ENCODE assay signal across 1 cellular context in genomic region chr5:174292348-174292747, GRCh38.
A peak's percentile ranks its signal among the peaks of the same experiment; 100 is the strongest.
TF ChIP-seq lines count a peak whose summit lies in the region.

No MANE protein-coding gene starts in this region.

TF ChIP-seq in K562, 482 proteins besides CTCF, POLR2A, EP300 and RAD21 (continued from another document and continues in another):
- TF ChIP-seq, protein P1, sequence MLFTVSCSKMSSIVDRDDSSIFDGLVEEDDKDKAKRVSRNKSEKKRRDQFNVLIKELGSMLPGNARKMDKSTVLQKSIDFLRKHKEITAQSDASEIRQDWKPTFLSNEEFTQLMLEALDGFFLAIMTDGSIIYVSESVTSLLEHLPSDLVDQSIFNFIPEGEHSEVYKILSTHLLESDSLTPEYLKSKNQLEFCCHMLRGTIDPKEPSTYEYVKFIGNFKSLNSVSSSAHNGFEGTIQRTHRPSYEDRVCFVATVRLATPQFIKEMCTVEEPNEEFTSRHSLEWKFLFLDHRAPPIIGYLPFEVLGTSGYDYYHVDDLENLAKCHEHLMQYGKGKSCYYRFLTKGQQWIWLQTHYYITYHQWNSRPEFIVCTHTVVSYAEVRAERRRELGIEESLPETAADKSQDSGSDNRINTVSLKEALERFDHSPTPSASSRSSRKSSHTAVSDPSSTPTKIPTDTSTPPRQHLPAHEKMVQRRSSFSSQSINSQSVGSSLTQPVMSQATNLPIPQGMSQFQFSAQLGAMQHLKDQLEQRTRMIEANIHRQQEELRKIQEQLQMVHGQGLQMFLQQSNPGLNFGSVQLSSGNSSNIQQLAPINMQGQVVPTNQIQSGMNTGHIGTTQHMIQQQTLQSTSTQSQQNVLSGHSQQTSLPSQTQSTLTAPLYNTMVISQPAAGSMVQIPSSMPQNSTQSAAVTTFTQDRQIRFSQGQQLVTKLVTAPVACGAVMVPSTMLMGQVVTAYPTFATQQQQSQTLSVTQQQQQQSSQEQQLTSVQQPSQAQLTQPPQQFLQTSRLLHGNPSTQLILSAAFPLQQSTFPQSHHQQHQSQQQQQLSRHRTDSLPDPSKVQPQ (CRISPR knock-in tag; IDR thresholded peaks at IDR 0.05; ENCODE audit: borderline replicate concordance) = no peak
- no peak for TF ChIP-seq BMI1 (IDR thresholded peaks at IDR 0.05; ENCODE audit: low read length)
- no peak for TF ChIP-seq HDAC8 (tag; IDR thresholded peaks at IDR 0.05)
- no peak for TF ChIP-seq NONO (IDR thresholded peaks at IDR 0.05; ENCODE audit: low read depth in 2 of 2, low read length in 1 of 2)
- peak; percentile 21; the same call in 1 of the 2 replicates for TF ChIP-seq NFE2 (IDR thresholded peaks at IDR 0.05; ENCODE audit: low read depth)
- TF ChIP-seq DEAF1 (CRISPR knock-in tag; IDR thresholded peaks at IDR 0.05) = no peak
- TF ChIP-seq CC2D1A (IDR thresholded peaks at IDR 0.05) = no peak
- TF ChIP-seq TBL1XR1 (IDR thresholded peaks at IDR 0.05; ENCODE audit: low read length in 2 of 2) = no peak
- TF ChIP-seq ZNF696 (CRISPR knock-in tag; conservative IDR thresholded peaks at IDR 0.05) = no peak
- no peak for TF ChIP-seq E2F8 (IDR thresholded peaks at IDR 0.05; ENCODE audit: low read depth, partially characterized antibody)
- no peak for TF ChIP-seq CBFB (CRISPR knock-in tag; IDR thresholded peaks at IDR 0.05)
- no peak for TF ChIP-seq PML (IDR thresholded peaks at IDR 0.05; ENCODE audit: low read length)
- no peak for TF ChIP-seq ZBTB1 (CRISPR knock-in tag; IDR thresholded peaks at IDR 0.05; ENCODE audit: borderline replicate concordance, low read depth)
- TF ChIP-seq CBFA2T3 (IDR thresholded peaks at IDR 0.05) = no peak
- no peak for TF ChIP-seq ZNF668 (CRISPR knock-in tag; IDR thresholded peaks at IDR 0.05)
- TF ChIP-seq SOX6 (IDR thresholded peaks at IDR 0.05) = no peak
- TF ChIP-seq TOE1 (IDR thresholded peaks at IDR 0.05; ENCODE audit: borderline replicate concordance) = no peak
- TF ChIP-seq TOE1 (CRISPR knock-in tag; IDR thresholded peaks at IDR 0.05; ENCODE audit: borderline replicate concordance, low read depth) = no peak
- TF ChIP-seq ZNF165 (CRISPR knock-in tag; IDR thresholded peaks at IDR 0.05; ENCODE audit: borderline replicate concordance) = no peak
- TF ChIP-seq BACH1 (tag; IDR thresholded peaks at IDR 0.05) = no peak
- TF ChIP-seq HBP1 (CRISPR knock-in tag; IDR thresholded peaks at IDR 0.05) = no peak
- no peak for TF ChIP-seq GATA2 (CRISPR knock-in tag; IDR thresholded peaks at IDR 0.05)
- TF ChIP-seq MCM5 (IDR thresholded peaks at IDR 0.05; ENCODE audit: low read depth) = no peak
- no peak for TF ChIP-seq E2F5 (CRISPR knock-in tag; IDR thresholded peaks at IDR 0.05)
- no peak for TF ChIP-seq ZNF146 (CRISPR knock-in tag; IDR thresholded peaks at IDR 0.05; ENCODE audit: unreplicated experiment)
- peak; percentile 27; the same call in 1 of the 2 replicates for TF ChIP-seq EHMT2 (IDR thresholded peaks at IDR 0.05)
- no peak for TF ChIP-seq ZNF589 (CRISPR knock-in tag; IDR thresholded peaks at IDR 0.05; ENCODE audit: low read depth)
- no peak for TF ChIP-seq ZC3H11A (IDR thresholded peaks at IDR 0.05; ENCODE audit: low read depth, low read length)
- TF ChIP-seq ZBTB40 (IDR thresholded peaks at IDR 0.05) = peak; percentile 87
- TF ChIP-seq ZBTB40 (CRISPR knock-in tag; IDR thresholded peaks at IDR 0.05) = no peak
- TF ChIP-seq ZBTB2 (IDR thresholded peaks at IDR 0.05) = no peak
- no peak for TF ChIP-seq L3MBTL2 (IDR thresholded peaks at IDR 0.05)
- no peak for TF ChIP-seq ETS2 (tag; IDR thresholded peaks at IDR 0.05; ENCODE audit: borderline replicate concordance, poor library complexity, severe bottlenecking)
- no peak for TF ChIP-seq FOXA1 (IDR thresholded peaks at IDR 0.05; ENCODE audit: borderline replicate concordance)
- TF ChIP-seq NELFE (IDR thresholded peaks at IDR 0.05; ENCODE audit: insufficient read depth, insufficient read length) = no peak
- TF ChIP-seq, protein P2, sequence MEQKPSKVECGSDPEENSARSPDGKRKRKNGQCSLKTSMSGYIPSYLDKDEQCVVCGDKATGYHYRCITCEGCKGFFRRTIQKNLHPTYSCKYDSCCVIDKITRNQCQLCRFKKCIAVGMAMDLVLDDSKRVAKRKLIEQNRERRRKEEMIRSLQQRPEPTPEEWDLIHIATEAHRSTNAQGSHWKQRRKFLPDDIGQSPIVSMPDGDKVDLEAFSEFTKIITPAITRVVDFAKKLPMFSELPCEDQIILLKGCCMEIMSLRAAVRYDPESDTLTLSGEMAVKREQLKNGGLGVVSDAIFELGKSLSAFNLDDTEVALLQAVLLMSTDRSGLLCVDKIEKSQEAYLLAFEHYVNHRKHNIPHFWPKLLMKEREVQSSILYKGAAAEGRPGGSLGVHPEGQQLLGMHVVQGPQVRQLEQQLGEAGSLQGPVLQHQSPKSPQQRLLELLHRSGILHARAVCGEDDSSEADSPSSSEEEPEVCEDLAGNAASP (IDR thresholded peaks at IDR 0.05) = no peak
- no peak for TF ChIP-seq LCOR (CRISPR knock-in tag; IDR thresholded peaks at IDR 0.05)
- TF ChIP-seq IRF2 (CRISPR knock-in tag; IDR thresholded peaks at IDR 0.05) = no peak
